8 cellular contexts compared by ENCODE assay signal in the genomic region with DNA sequence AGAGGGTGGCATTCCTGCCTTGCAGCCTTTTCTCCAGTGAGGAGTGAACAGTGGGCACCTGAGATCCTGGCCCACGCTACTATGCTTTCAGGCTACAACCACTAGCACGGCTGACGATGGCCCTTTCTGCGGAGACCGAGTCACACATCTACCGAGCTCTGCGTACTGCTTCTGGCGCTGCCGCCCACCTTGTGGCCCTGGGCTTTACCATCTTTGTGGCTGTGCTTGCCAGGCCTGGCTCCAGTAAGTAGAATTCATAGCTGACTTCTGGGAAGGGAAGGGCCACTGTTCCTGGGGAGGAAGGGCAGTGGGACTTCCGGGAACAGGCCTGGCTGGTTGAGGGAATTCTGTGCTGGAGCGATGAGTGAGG. TPM values are rescaled to one million over a fixed set of nuclear protein-coding genes. Genes with fewer than 3 reads are reported as not detected.
A peak's percentile ranks its signal among the peaks of the same experiment; 100 is the strongest.
DNase-seq lines count a peak whose midpoint lies in the region; ATAC-seq, FAIRE-seq and TF ChIP-seq lines count a peak whose summit lies in the region.

No MANE protein-coding gene starts in this region.

- CTCF ChIA-PET in HepG2 (lab: Yijun Ruan, JAX; ENCODE audit: low intra/inter-chr PET ratio, low total read pairs), result no interaction called here

- peak overlapping the region; percentile 68 to 85 (median 77) for H3K4me3 ChIP-seq in HepG2 (replicated peaks in 1 of 3; ENCODE audit: insufficient read depth in 1 of 3, low read depth in 2 of 3, low read length in 3 of 3)
- peak overlapping the region in 2 of 3 donors; percentile 56 to 75 for H3K4me3 ChIP-seq in thyroid gland (replicated peaks in 1 of 3)

- TF ChIP-seq POLR2A in HepG2 (IDR thresholded peaks at IDR 0.05; ENCODE audit: insufficient read depth in 1 of 2, low read depth in 2 of 2, low read length in 2 of 2) (no peak), thyroid gland (IDR thresholded peaks at IDR 0.05) (no peak)

- peaks cover 22% of the 10 kb centered on the region for H3K79me2 ChIP-seq in HepG2 (ENCODE audit: insufficient read depth, low read length)

- H2AFZ ChIP-seq in HepG2 (ENCODE audit: low read length), result no peak overlapping the region

- peak overlapping the region; percentile 98 for H3K4me3 Mint-ChIP-seq in activated T-cell treated with anti-CD3 and anti-CD28 coated beads, Interleukin-2, amount 50 U/mL, for 24 hours

- H4K20me1 ChIP-seq in HepG2 (ENCODE audit: insufficient read depth, low read length), result peaks cover 6% of the 10 kb centered on the region

- no peak for DNase-seq in activated T-cell treated with anti-CD3 and anti-CD28 coated beads, Interleukin-2, amount 50 U/mL, for 24 hours
- no peak for DNase-seq in activated T-cell treated with anti-CD3 and anti-CD28 coated beads, Interleukin-2, amount 50 U/mL, for 1 hour
- DNase-seq in HepG2 (ENCODE audit: low spot score) (no peak), thyroid gland (no peak), mucosa of gallbladder (ENCODE audit: low spot score) (no peak), globus pallidus (ENCODE audit: low spot score) (no peak)

- no peak for TF ChIP-seq EP300 in HepG2 (IDR thresholded peaks at IDR 0.05; ENCODE audit: low read depth in 2 of 2, low read length in 2 of 2)
- no peak for TF ChIP-seq EP300 in HepG2 (CRISPR knock-in tag; IDR thresholded peaks at IDR 0.05; ENCODE audit: borderline replicate concordance)

- no peaks in the 10 kb centered on the region for H3K9me3 Mint-ChIP-seq in activated T-cell treated with anti-CD3 and anti-CD28 coated beads, Interleukin-2, amount 50 U/mL, for 24 hours

- no peak for TF ChIP-seq CTCF in HepG2 (CRISPR knock-in tag; IDR thresholded peaks at IDR 0.05)
- TF ChIP-seq CTCF in thyroid gland (IDR thresholded peaks at IDR 0.05), result no peak

- 36% methylated on average over 4 of the region's 11 CpGs for WGBS in HepG2 (ENCODE audit: low lambda C conversion rate)
- 43 to 64% methylated on average over 10 to 11 of the region's 11 CpGs for WGBS in thyroid gland, 2 donors

- intact Hi-C loops in HepG2 (cut with micrococcal nuclease; ENCODE audit: unreplicated experiment) (no loop called here), thyroid gland (cut with DNase I) (no loop called here)

- peaks cover 73% of the 10 kb centered on the region for H3K4me1 Mint-ChIP-seq in activated T-cell treated with anti-CD3 and anti-CD28 coated beads, Interleukin-2, amount 50 U/mL, for 24 hours (ENCODE audit: low read depth)

- H3K27me3 ChIP-seq in HepG2 (ENCODE audit: control insufficient read depth in 1 of 2, insufficient read depth in 2 of 2, low read length in 2 of 2), result no peaks in the 10 kb centered on the region
- H3K27me3 ChIP-seq in thyroid gland, result no peaks in the 10 kb centered on the region

- H3K9me3 ChIP-seq in HepG2 (ENCODE audit: low read length) (no peaks in the 10 kb centered on the region), thyroid gland (no peaks in the 10 kb centered on the region)

- H3K36me3 Mint-ChIP-seq in activated T-cell treated with anti-CD3 and anti-CD28 coated beads, Interleukin-2, amount 50 U/mL, for 24 hours (ENCODE audit: low read depth), result peaks cover 92% of the 10 kb centered on the region

- H3K27me3 Mint-ChIP-seq in activated T-cell treated with anti-CD3 and anti-CD28 coated beads, Interleukin-2, amount 50 U/mL, for 24 hours, result no peaks in the 10 kb centered on the region

- H3K36me3 ChIP-seq in HepG2 (replicated peaks in 1 of 2; ENCODE audit: control insufficient read depth in 1 of 2, insufficient read depth in 2 of 2, low read length in 2 of 2) (peaks cover 10 to 44% of the 10 kb centered on the region in 2 experiments), thyroid gland (peaks cover 23 to 28% of the 10 kb centered on the region in 2 donors)

- in situ Hi-C loops in HepG2 (cut with HindIII; ENCODE audit: extremely low pct_ligation_motif_present, low pct_unique_long_range_greater_than_20kb), result no loop called here

- H3K4me2 ChIP-seq in HepG2 (ENCODE audit: low read depth, low read length), result peak overlapping the region; percentile 99

- peak overlapping the region; percentile 100 for H3K27ac Mint-ChIP-seq in activated T-cell treated with anti-CD3 and anti-CD28 coated beads, Interleukin-2, amount 50 U/mL, for 24 hours

- TF ChIP-seq RAD21 in HepG2 (CRISPR knock-in tag; IDR thresholded peaks at IDR 0.05), result no peak

- H3K4me1 ChIP-seq in HepG2 (ENCODE audit: insufficient read depth, low read length), result peaks cover 58% of the 10 kb centered on the region
- H3K4me1 ChIP-seq in thyroid gland, result peaks cover 34 to 46% of the 10 kb centered on the region in 2 donors

- H3K27ac ChIP-seq in angular gyrus (ENCODE audit: low read depth, low read length) (peak overlapping the region; percentile 100), HepG2 (ENCODE audit: extremely low read length, insufficient read depth, low read length) (no peak overlapping the region), thyroid gland (peak overlapping the region in 2 of 3 donors; percentile 9 to 90)

- POLR2A ChIA-PET in HepG2 (lab: Yijun Ruan, JAX), result interaction anchor here (1.0 to 2.7 kb wide), 9 partner anchors 8 to 218 kb away, joined by 3 to 60 read pairs (median 5); partner anchors contain the start of genes HEMK1, HYAL1, HYAL3 and NAA80

- H3K9ac ChIP-seq in HepG2 (ENCODE audit: insufficient read depth, low read depth, low read length), result peak overlapping the region; percentile 76

- ATAC-seq in HepG2 (no peak), GM18870 (IDR thresholded peaks at IDR 0.05; ENCODE audit: unreplicated experiment) (no peak)

- no peak for FAIRE-seq in HepG2 (lab: Jason Lieb, UNC)

- no TSS peak for BruUV-seq in HepG2 (replicated peaks; lab: Mats Ljungman, UMichigan)

RNA-seq across cellular contexts. Expression of gene CYB561D2, which starts 0.6 kb away (rescaled TPM):
- total RNA-seq in HepG2 (2016; rRNA removed; fragmentation: Illumina TruSeq; extraction: Trizol) (9.1 and 17.2 TPM in 2 replicates), thyroid gland (10 to 100 TPM; 23.6 to 66.0 (median 43.6) TPM), mucosa of gallbladder (35.4 TPM)
- 6.8 and 7.1 TPM in 2 replicates for total RNA-seq in HepG2 (2016; cell fraction: cytosol; rRNA removed; fragmentation: Illumina TruSeq; extraction: Trizol; ENCODE audit: low read depth)
- total RNA-seq in HepG2 (2016; cell fraction: insoluble cytoplasmic fraction; rRNA removed; fragmentation: Illumina TruSeq; extraction: Trizol), result 10.9 and 17.6 TPM in 2 replicates
- 8.0 and 11.0 TPM in 2 replicates for total RNA-seq in HepG2 (2016; cell fraction: membrane; rRNA removed; fragmentation: Illumina TruSeq; extraction: Trizol)
- total RNA-seq in HepG2 (2016; cell fraction: nucleus; rRNA removed; fragmentation: Illumina TruSeq; extraction: Trizol), result 14.5 and 17.6 TPM in 2 replicates
- 11.1 and 13.0 TPM in 2 replicates for polyA plus RNA-seq in HepG2 (2011; rRNA removed)
- 12.5 and 18.2 TPM in 2 replicates for polyA plus RNA-seq in HepG2 (2011; cell fraction: cytosol; rRNA removed)
- 19.9 and 20.1 TPM in 2 replicates for polyA plus RNA-seq in HepG2 (2011; cell fraction: nucleus; rRNA removed)
- polyA plus RNA-seq in HepG2 (2012), result 5.5 and 7.1 TPM in 2 replicates
- 4.0 and 5.4 TPM in 2 replicates for polyA plus RNA-seq in HepG2 (2016; cell fraction: cytosol; fragmentation: Illumina TruSeq; extraction: Trizol; ENCODE audit: low read depth)
- polyA plus RNA-seq in HepG2 (2016; cell fraction: insoluble cytoplasmic fraction; fragmentation: Illumina TruSeq; extraction: Trizol; ENCODE audit: low read depth), result 7.6 and 9.4 TPM in 2 replicates
- 5.1 and 6.2 TPM in 2 replicates for polyA plus RNA-seq in HepG2 (2016; cell fraction: membrane; fragmentation: Illumina TruSeq; extraction: Trizol; ENCODE audit: low read depth)
- 21.6 and 22.2 TPM in 2 replicates for polyA plus RNA-seq in HepG2 (2016; cell fraction: nucleus; fragmentation: Illumina TruSeq; extraction: Trizol; ENCODE audit: insufficient read depth, low read depth)
- 25.5 and 51.4 TPM in 2 replicates for polyA minus RNA-seq in HepG2 (2011; rRNA and poly(A)+ RNA removed; ENCODE audit: low replicate concordance)
- 3.2 and 4.9 TPM in 2 replicates for polyA minus RNA-seq in HepG2 (2011; cell fraction: cytosol; rRNA and poly(A)+ RNA removed)
- 8.7 and 11.7 TPM in 2 replicates for polyA minus RNA-seq in HepG2 (2011; cell fraction: nucleus; rRNA and poly(A)+ RNA removed)

RNA-seq across cellular contexts. Expression of gene NPRL2, which starts 0.7 kb away (rescaled TPM):
- total RNA-seq in HepG2 (2016; rRNA removed; fragmentation: Illumina TruSeq; extraction: Trizol), result 25.3 and 30.6 TPM in 2 replicates
- total RNA-seq in HepG2 (2016; cell fraction: cytosol; rRNA removed; fragmentation: Illumina TruSeq; extraction: Trizol; ENCODE audit: low read depth), result 8.8 and 10.0 TPM in 2 replicates
- total RNA-seq in HepG2 (2016; cell fraction: insoluble cytoplasmic fraction; rRNA removed; fragmentation: Illumina TruSeq; extraction: Trizol), result 30.7 and 30.9 TPM in 2 replicates
- 12.0 and 12.5 TPM in 2 replicates for total RNA-seq in HepG2 (2016; cell fraction: membrane; rRNA removed; fragmentation: Illumina TruSeq; extraction: Trizol)
- total RNA-seq in HepG2 (2016; cell fraction: nucleus; rRNA removed; fragmentation: Illumina TruSeq; extraction: Trizol), result 18.9 and 19.6 TPM in 2 replicates
- polyA plus RNA-seq in HepG2 (2011; rRNA removed), result 51.4 and 52.7 TPM in 2 replicates
- 34.7 and 41.4 TPM in 2 replicates for polyA plus RNA-seq in HepG2 (2011; cell fraction: cytosol; rRNA removed)
- polyA plus RNA-seq in HepG2 (2011; cell fraction: nucleus; rRNA removed), result 127 and 140 TPM in 2 replicates
- polyA plus RNA-seq in HepG2 (2012), result 13.7 and 18.3 TPM in 2 replicates
- 5.2 and 6.1 TPM in 2 replicates for polyA plus RNA-seq in HepG2 (2016; cell fraction: cytosol; fragmentation: Illumina TruSeq; extraction: Trizol; ENCODE audit: low read depth)
- polyA plus RNA-seq in HepG2 (2016; cell fraction: insoluble cytoplasmic fraction; fragmentation: Illumina TruSeq; extraction: Trizol; ENCODE audit: low read depth), result 22.7 and 25.4 TPM in 2 replicates
- 7.5 and 10.8 TPM in 2 replicates for polyA plus RNA-seq in HepG2 (2016; cell fraction: membrane; fragmentation: Illumina TruSeq; extraction: Trizol; ENCODE audit: low read depth)
- 37.1 and 38.0 TPM in 2 replicates for polyA plus RNA-seq in HepG2 (2016; cell fraction: nucleus; fragmentation: Illumina TruSeq; extraction: Trizol; ENCODE audit: insufficient read depth, low read depth)
- polyA minus RNA-seq in HepG2 (2011; rRNA and poly(A)+ RNA removed; ENCODE audit: low replicate concordance), result 32.6 and 44.8 TPM in 2 replicates
- polyA minus RNA-seq in HepG2 (2011; cell fraction: cytosol; rRNA and poly(A)+ RNA removed), result 11.1 and 13.9 TPM in 2 replicates
- 21.0 and 32.1 TPM in 2 replicates for polyA minus RNA-seq in HepG2 (2011; cell fraction: nucleus; rRNA and poly(A)+ RNA removed)
- 10 to 100 TPM; 13.4 to 30.6 (median 24.7) TPM for total RNA-seq in thyroid gland
- 26.7 TPM for total RNA-seq in mucosa of gallbladder

RNA-seq across cellular contexts. Expression of gene ZMYND10, which starts 5.8 kb away (rescaled TPM):
- total RNA-seq in HepG2 (2016; rRNA removed; fragmentation: Illumina TruSeq; extraction: Trizol) (0.49 and 0.60 TPM in 2 replicates), thyroid gland (1 to 10 TPM; 3.6 to 8.1 (median 4.4) TPM), mucosa of gallbladder (2.2 TPM)
- 0.40 and 0.53 TPM in 2 replicates for total RNA-seq in HepG2 (2016; cell fraction: cytosol; rRNA removed; fragmentation: Illumina TruSeq; extraction: Trizol; ENCODE audit: low read depth)
- 0.33 and 0.56 TPM in 2 replicates for total RNA-seq in HepG2 (2016; cell fraction: insoluble cytoplasmic fraction; rRNA removed; fragmentation: Illumina TruSeq; extraction: Trizol)
- total RNA-seq in HepG2 (2016; cell fraction: membrane; rRNA removed; fragmentation: Illumina TruSeq; extraction: Trizol), result 0.15 and 0.52 TPM in 2 replicates
- total RNA-seq in HepG2 (2016; cell fraction: nucleus; rRNA removed; fragmentation: Illumina TruSeq; extraction: Trizol), result 0.44 and 1.2 TPM in 2 replicates
- 0.74 and 1.8 TPM in 2 replicates for polyA plus RNA-seq in HepG2 (2011; rRNA removed)
- 0.30 and 0.62 TPM in 2 replicates for polyA plus RNA-seq in HepG2 (2011; cell fraction: cytosol; rRNA removed)
- 6.6 and 8.0 TPM in 2 replicates for polyA plus RNA-seq in HepG2 (2011; cell fraction: nucleus; rRNA removed)
- 0.51 and 1.8 TPM in 2 replicates for polyA plus RNA-seq in HepG2 (2012)
- polyA plus RNA-seq in HepG2 (2016; cell fraction: cytosol; fragmentation: Illumina TruSeq; extraction: Trizol; ENCODE audit: low read depth), result 0.24 and 0.28 TPM in 2 replicates
- not detected in 2 replicates for polyA plus RNA-seq in HepG2 (2016; cell fraction: insoluble cytoplasmic fraction; fragmentation: Illumina TruSeq; extraction: Trizol; ENCODE audit: low read depth)
- polyA plus RNA-seq in HepG2 (2016; cell fraction: membrane; fragmentation: Illumina TruSeq; extraction: Trizol; ENCODE audit: low read depth), result 0.17 and 0.38 TPM in 2 replicates
- polyA plus RNA-seq in HepG2 (2016; cell fraction: nucleus; fragmentation: Illumina TruSeq; extraction: Trizol; ENCODE audit: insufficient read depth, low read depth), result 1.5 and 2.3 TPM in 2 replicates
- 0.54 and 0.56 TPM in 2 replicates for polyA minus RNA-seq in HepG2 (2011; rRNA and poly(A)+ RNA removed; ENCODE audit: low replicate concordance)
- not detected in 2 replicates for polyA minus RNA-seq in HepG2 (2011; cell fraction: cytosol; rRNA and poly(A)+ RNA removed)
- polyA minus RNA-seq in HepG2 (2011; cell fraction: nucleus; rRNA and poly(A)+ RNA removed), result 0.50 and 0.52 TPM in 2 replicates

RNA-seq across cellular contexts. Expression of gene TMEM115, which starts 8.0 kb away (rescaled TPM):
- total RNA-seq in HepG2 (2016; rRNA removed; fragmentation: Illumina TruSeq; extraction: Trizol) (15.2 and 30.7 TPM in 2 replicates), thyroid gland (100 to 1,000 TPM in 1 of 4 donors, 10 to 100 TPM in 3; 70.0 to 111 (median 85.1) TPM), mucosa of gallbladder (57.5 TPM)
- 4.8 and 5.2 TPM in 2 replicates for total RNA-seq in HepG2 (2016; cell fraction: cytosol; rRNA removed; fragmentation: Illumina TruSeq; extraction: Trizol; ENCODE audit: low read depth)
- total RNA-seq in HepG2 (2016; cell fraction: insoluble cytoplasmic fraction; rRNA removed; fragmentation: Illumina TruSeq; extraction: Trizol), result 18.3 and 29.9 TPM in 2 replicates
- total RNA-seq in HepG2 (2016; cell fraction: membrane; rRNA removed; fragmentation: Illumina TruSeq; extraction: Trizol), result 11.2 and 12.9 TPM in 2 replicates
- total RNA-seq in HepG2 (2016; cell fraction: nucleus; rRNA removed; fragmentation: Illumina TruSeq; extraction: Trizol), result 25.2 and 25.9 TPM in 2 replicates
- polyA plus RNA-seq in HepG2 (2011; rRNA removed), result 22.1 and 31.0 TPM in 2 replicates
- polyA plus RNA-seq in HepG2 (2011; cell fraction: cytosol; rRNA removed), result 27.0 and 35.1 TPM in 2 replicates
- polyA plus RNA-seq in HepG2 (2011; cell fraction: nucleus; rRNA removed), result 21.0 and 23.7 TPM in 2 replicates
- 14.3 and 23.3 TPM in 2 replicates for polyA plus RNA-seq in HepG2 (2012)
- 3.1 and 3.5 TPM in 2 replicates for polyA plus RNA-seq in HepG2 (2016; cell fraction: cytosol; fragmentation: Illumina TruSeq; extraction: Trizol; ENCODE audit: low read depth)
- 19.0 and 20.7 TPM in 2 replicates for polyA plus RNA-seq in HepG2 (2016; cell fraction: insoluble cytoplasmic fraction; fragmentation: Illumina TruSeq; extraction: Trizol; ENCODE audit: low read depth)
- 7.4 and 9.5 TPM in 2 replicates for polyA plus RNA-seq in HepG2 (2016; cell fraction: membrane; fragmentation: Illumina TruSeq; extraction: Trizol; ENCODE audit: low read depth)
- 41.3 and 45.4 TPM in 2 replicates for polyA plus RNA-seq in HepG2 (2016; cell fraction: nucleus; fragmentation: Illumina TruSeq; extraction: Trizol; ENCODE audit: insufficient read depth, low read depth)
- polyA minus RNA-seq in HepG2 (2011; rRNA and poly(A)+ RNA removed; ENCODE audit: low replicate concordance), result 64.3 and 65.6 TPM in 2 replicates
- 21.5 and 22.0 TPM in 2 replicates for polyA minus RNA-seq in HepG2 (2011; cell fraction: cytosol; rRNA and poly(A)+ RNA removed)
- polyA minus RNA-seq in HepG2 (2011; cell fraction: nucleus; rRNA and poly(A)+ RNA removed), result 12.6 and 13.4 TPM in 2 replicates

RNA-seq across cellular contexts. Expression of gene RASSF1, which starts 10.7 kb away (rescaled TPM):
- total RNA-seq in HepG2 (2016; rRNA removed; fragmentation: Illumina TruSeq; extraction: Trizol) (7.7 and 10.2 TPM in 2 replicates), thyroid gland (10 to 100 TPM; 18.9 to 42.6 (median 24.8) TPM), mucosa of gallbladder (27.5 TPM)
- 2.7 TPM in 2 replicates for total RNA-seq in HepG2 (2016; cell fraction: cytosol; rRNA removed; fragmentation: Illumina TruSeq; extraction: Trizol; ENCODE audit: low read depth)
- total RNA-seq in HepG2 (2016; cell fraction: insoluble cytoplasmic fraction; rRNA removed; fragmentation: Illumina TruSeq; extraction: Trizol), result 7.2 and 11.0 TPM in 2 replicates
- 5.2 and 5.8 TPM in 2 replicates for total RNA-seq in HepG2 (2016; cell fraction: membrane; rRNA removed; fragmentation: Illumina TruSeq; extraction: Trizol)
- 13.0 and 14.3 TPM in 2 replicates for total RNA-seq in HepG2 (2016; cell fraction: nucleus; rRNA removed; fragmentation: Illumina TruSeq; extraction: Trizol)
- 27.5 and 28.6 TPM in 2 replicates for polyA plus RNA-seq in HepG2 (2011; rRNA removed)
- polyA plus RNA-seq in HepG2 (2011; cell fraction: cytosol; rRNA removed), result 23.8 and 31.2 TPM in 2 replicates
- polyA plus RNA-seq in HepG2 (2011; cell fraction: nucleus; rRNA removed), result 38.6 and 41.6 TPM in 2 replicates
- 11.2 and 17.2 TPM in 2 replicates for polyA plus RNA-seq in HepG2 (2012)
- polyA plus RNA-seq in HepG2 (2016; cell fraction: cytosol; fragmentation: Illumina TruSeq; extraction: Trizol; ENCODE audit: low read depth), result 2.5 and 2.6 TPM in 2 replicates
- polyA plus RNA-seq in HepG2 (2016; cell fraction: insoluble cytoplasmic fraction; fragmentation: Illumina TruSeq; extraction: Trizol; ENCODE audit: low read depth), result 7.5 and 8.1 TPM in 2 replicates
- 3.3 TPM in 2 replicates for polyA plus RNA-seq in HepG2 (2016; cell fraction: membrane; fragmentation: Illumina TruSeq; extraction: Trizol; ENCODE audit: low read depth)
- 32.3 and 32.6 TPM in 2 replicates for polyA plus RNA-seq in HepG2 (2016; cell fraction: nucleus; fragmentation: Illumina TruSeq; extraction: Trizol; ENCODE audit: insufficient read depth, low read depth)
- polyA minus RNA-seq in HepG2 (2011; rRNA and poly(A)+ RNA removed; ENCODE audit: low replicate concordance), result 14.7 and 35.5 TPM in 2 replicates
- polyA minus RNA-seq in HepG2 (2011; cell fraction: cytosol; rRNA and poly(A)+ RNA removed), result 4.9 and 5.4 TPM in 2 replicates
- 9.9 and 10.0 TPM in 2 replicates for polyA minus RNA-seq in HepG2 (2011; cell fraction: nucleus; rRNA and poly(A)+ RNA removed)
